ENCODE assay signal across 2 cellular contexts in the genomic region with DNA sequence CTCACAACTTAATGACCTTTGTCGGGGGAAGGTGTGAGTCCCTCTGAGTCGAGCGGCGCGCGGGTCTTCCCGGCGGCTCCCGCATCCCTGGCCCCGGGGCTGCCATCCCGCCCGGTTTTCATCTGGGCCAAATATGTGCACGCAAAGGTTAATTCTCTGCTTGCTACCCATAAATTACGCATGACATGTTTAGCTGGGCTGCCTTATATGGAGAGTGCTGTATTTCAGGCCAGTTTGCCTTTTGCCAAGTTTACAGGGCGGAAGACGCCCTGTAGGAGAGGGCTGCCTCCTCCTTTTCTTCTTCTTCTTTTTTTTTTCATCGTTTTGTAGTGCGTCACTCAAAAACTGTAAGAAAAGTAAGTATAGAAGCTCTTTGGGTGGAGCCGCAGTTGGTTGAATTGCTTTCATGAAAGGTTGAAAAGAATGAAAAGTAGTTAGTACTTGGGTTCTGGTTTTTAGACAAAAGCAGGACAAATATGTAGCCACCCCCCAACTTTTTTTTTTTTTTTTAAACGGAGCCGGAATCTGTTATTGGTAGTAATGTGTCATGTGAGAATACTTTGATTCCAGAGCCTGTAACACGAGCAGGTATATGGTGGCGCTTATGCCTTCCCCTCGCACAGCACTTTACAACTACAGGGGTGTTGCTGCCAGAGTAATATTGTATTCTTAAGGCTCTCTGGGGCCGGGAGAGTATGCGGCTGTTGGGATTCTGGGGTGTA.
TF ChIP-seq lines count a peak whose summit lies in the region.

No MANE protein-coding gene starts in this region.

TF ChIP-seq in Ishikawa, 13 proteins besides CTCF, POLR2A, EP300 and RAD21 (continued from another document):
- TF ChIP-seq, protein P1, sequence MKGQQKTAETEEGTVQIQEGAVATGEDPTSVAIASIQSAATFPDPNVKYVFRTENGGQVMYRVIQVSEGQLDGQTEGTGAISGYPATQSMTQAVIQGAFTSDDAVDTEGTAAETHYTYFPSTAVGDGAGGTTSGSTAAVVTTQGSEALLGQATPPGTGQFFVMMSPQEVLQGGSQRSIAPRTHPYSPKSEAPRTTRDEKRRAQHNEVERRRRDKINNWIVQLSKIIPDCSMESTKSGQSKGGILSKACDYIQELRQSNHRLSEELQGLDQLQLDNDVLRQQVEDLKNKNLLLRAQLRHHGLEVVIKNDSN (IDR thresholded peaks at IDR 0.05) = peak; percentile 75
- TF ChIP-seq NFIC (IDR thresholded peaks at IDR 0.05) = peak; percentile 45; the same call in 1 of the 2 replicates
- TF ChIP-seq TEAD4 (IDR thresholded peaks at IDR 0.05) = peak; percentile 37; the same call in 1 of the 2 replicates
- TF ChIP-seq FOXM1 (IDR thresholded peaks at IDR 0.05; ENCODE audit: borderline replicate concordance, low read depth) = peak; percentile 79
- TF ChIP-seq, protein P2, sequence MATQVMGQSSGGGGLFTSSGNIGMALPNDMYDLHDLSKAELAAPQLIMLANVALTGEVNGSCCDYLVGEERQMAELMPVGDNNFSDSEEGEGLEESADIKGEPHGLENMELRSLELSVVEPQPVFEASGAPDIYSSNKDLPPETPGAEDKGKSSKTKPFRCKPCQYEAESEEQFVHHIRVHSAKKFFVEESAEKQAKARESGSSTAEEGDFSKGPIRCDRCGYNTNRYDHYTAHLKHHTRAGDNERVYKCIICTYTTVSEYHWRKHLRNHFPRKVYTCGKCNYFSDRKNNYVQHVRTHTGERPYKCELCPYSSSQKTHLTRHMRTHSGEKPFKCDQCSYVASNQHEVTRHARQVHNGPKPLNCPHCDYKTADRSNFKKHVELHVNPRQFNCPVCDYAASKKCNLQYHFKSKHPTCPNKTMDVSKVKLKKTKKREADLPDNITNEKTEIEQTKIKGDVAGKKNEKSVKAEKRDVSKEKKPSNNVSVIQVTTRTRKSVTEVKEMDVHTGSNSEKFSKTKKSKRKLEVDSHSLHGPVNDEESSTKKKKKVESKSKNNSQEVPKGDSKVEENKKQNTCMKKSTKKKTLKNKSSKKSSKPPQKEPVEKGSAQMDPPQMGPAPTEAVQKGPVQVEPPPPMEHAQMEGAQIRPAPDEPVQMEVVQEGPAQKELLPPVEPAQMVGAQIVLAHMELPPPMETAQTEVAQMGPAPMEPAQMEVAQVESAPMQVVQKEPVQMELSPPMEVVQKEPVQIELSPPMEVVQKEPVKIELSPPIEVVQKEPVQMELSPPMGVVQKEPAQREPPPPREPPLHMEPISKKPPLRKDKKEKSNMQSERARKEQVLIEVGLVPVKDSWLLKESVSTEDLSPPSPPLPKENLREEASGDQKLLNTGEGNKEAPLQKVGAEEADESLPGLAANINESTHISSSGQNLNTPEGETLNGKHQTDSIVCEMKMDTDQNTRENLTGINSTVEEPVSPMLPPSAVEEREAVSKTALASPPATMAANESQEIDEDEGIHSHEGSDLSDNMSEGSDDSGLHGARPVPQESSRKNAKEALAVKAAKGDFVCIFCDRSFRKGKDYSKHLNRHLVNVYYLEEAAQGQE (IDR thresholded peaks at IDR 0.05; ENCODE audit: low read depth) = no peak
- no peak for TF ChIP-seq YY1 (IDR thresholded peaks at IDR 0.05; ENCODE audit: low read depth)
- TF ChIP-seq CEBPB (IDR thresholded peaks at IDR 0.05) = no peak
- TF ChIP-seq ZBTB7A (IDR thresholded peaks at IDR 0.05; ENCODE audit: low read depth) = no peak
- TF ChIP-seq EGR1 (IDR thresholded peaks at IDR 0.05) = no peak

TF ChIP-seq in GM12878, 131 proteins besides CTCF, POLR2A, EP300 and RAD21 (continued from another document and continues in another):
- TF ChIP-seq, protein P3, sequence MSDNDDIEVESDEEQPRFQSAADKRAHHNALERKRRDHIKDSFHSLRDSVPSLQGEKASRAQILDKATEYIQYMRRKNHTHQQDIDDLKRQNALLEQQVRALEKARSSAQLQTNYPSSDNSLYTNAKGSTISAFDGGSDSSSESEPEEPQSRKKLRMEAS (IDR thresholded peaks at IDR 0.05; ENCODE audit: low read depth, low read length) = no peak
- TF ChIP-seq FOXK2 (IDR thresholded peaks at IDR 0.05) (no peak), SMC3 (IDR thresholded peaks at IDR 0.05; ENCODE audit: borderline replicate concordance, low read length) (no peak), ZBED1 (IDR thresholded peaks at IDR 0.05; ENCODE audit: borderline replicate concordance) (no peak), KLF5 (IDR thresholded peaks at IDR 0.05; ENCODE audit: partially characterized antibody) (no peak), BACH1 (IDR thresholded peaks at IDR 0.05; ENCODE audit: borderline replicate concordance) (no peak), EZH2 (IDR thresholded peaks at IDR 0.05; ENCODE audit: borderline replicate concordance, control insufficient read depth, low read depth, low read length) (no peak), MYB (IDR thresholded peaks at IDR 0.05; ENCODE audit: borderline replicate concordance, low read depth, low read length) (no peak), ZNF24 (IDR thresholded peaks at IDR 0.05) (no peak), IKZF1 (conservative IDR thresholded peaks at IDR 0.05) (0 out of 2 replicates have a peak, but pooled peaks have one; percentile 56), CHD1 (IDR thresholded peaks at IDR 0.05; ENCODE audit: low read depth, low read length) (no peak), BHLHE40 (IDR thresholded peaks at IDR 0.05; ENCODE audit: borderline replicate concordance in 1 of 2, low read depth in 2 of 2, low read length in 1 of 2) (no peak), ASH2L (IDR thresholded peaks at IDR 0.05; ENCODE audit: borderline replicate concordance, low read depth) (no peak), LARP7 (IDR thresholded peaks at IDR 0.05) (no peak; the same call in 1 of the 2 replicates), NFYA (IDR thresholded peaks at IDR 0.05; ENCODE audit: borderline replicate concordance, low read depth, low read length) (no peak), MYC (IDR thresholded peaks at IDR 0.05; ENCODE audit: insufficient read depth, insufficient read length, insufficient replicate concordance, low read length, severe bottlenecking) (no peak), TARDBP (IDR thresholded peaks at IDR 0.05; ENCODE audit: borderline replicate concordance) (no peak), PML (IDR thresholded peaks at IDR 0.05; ENCODE audit: low read length) (no peak), SMARCA5 (IDR thresholded peaks at IDR 0.05) (0 out of 2 replicates have a peak, but pooled peaks have one; percentile 9), NFIC (IDR thresholded peaks at IDR 0.05; ENCODE audit: low read depth, low read length) (no peak), POLR2AphosphoS5 (IDR thresholded peaks at IDR 0.05; ENCODE audit: low read length) (peak; percentile 20; the same call in 1 of the 2 replicates), ZSCAN29 (IDR thresholded peaks at IDR 0.05) (no peak), ATF7 (IDR thresholded peaks at IDR 0.05; ENCODE audit: low read depth) (no peak), CBFB (IDR thresholded peaks at IDR 0.05; ENCODE audit: low read depth) (no peak)
- TF ChIP-seq, protein P4, sequence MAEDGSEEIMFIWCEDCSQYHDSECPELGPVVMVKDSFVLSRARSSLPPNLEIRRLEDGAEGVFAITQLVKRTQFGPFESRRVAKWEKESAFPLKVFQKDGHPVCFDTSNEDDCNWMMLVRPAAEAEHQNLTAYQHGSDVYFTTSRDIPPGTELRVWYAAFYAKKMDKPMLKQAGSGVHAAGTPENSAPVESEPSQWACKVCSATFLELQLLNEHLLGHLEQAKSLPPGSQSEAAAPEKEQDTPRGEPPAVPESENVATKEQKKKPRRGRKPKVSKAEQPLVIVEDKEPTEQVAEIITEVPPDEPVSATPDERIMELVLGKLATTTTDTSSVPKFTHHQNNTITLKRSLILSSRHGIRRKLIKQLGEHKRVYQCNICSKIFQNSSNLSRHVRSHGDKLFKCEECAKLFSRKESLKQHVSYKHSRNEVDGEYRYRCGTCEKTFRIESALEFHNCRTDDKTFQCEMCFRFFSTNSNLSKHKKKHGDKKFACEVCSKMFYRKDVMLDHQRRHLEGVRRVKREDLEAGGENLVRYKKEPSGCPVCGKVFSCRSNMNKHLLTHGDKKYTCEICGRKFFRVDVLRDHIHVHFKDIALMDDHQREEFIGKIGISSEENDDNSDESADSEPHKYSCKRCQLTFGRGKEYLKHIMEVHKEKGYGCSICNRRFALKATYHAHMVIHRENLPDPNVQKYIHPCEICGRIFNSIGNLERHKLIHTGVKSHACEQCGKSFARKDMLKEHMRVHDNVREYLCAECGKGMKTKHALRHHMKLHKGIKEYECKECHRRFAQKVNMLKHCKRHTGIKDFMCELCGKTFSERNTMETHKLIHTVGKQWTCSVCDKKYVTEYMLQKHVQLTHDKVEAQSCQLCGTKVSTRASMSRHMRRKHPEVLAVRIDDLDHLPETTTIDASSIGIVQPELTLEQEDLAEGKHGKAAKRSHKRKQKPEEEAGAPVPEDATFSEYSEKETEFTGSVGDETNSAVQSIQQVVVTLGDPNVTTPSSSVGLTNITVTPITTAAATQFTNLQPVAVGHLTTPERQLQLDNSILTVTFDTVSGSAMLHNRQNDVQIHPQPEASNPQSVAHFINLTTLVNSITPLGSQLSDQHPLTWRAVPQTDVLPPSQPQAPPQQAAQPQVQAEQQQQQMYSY (CRISPR knock-in tag; IDR thresholded peaks at IDR 0.05) = no peak
- TF ChIP-seq, protein P5, sequence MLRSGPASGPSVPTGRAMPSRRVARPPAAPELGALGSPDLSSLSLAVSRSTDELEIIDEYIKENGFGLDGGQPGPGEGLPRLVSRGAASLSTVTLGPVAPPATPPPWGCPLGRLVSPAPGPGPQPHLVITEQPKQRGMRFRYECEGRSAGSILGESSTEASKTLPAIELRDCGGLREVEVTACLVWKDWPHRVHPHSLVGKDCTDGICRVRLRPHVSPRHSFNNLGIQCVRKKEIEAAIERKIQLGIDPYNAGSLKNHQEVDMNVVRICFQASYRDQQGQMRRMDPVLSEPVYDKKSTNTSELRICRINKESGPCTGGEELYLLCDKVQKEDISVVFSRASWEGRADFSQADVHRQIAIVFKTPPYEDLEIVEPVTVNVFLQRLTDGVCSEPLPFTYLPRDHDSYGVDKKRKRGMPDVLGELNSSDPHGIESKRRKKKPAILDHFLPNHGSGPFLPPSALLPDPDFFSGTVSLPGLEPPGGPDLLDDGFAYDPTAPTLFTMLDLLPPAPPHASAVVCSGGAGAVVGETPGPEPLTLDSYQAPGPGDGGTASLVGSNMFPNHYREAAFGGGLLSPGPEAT (IDR thresholded peaks at IDR 0.05; ENCODE audit: low read depth) = 0 out of 2 replicates have a peak, but pooled peaks have one; percentile 22
- TF ChIP-seq, protein P6, sequence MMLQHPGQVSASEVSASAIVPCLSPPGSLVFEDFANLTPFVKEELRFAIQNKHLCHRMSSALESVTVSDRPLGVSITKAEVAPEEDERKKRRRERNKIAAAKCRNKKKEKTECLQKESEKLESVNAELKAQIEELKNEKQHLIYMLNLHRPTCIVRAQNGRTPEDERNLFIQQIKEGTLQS (IDR thresholded peaks at IDR 0.05; ENCODE audit: borderline replicate concordance, extremely low read depth, low read depth, low read length) = no peak
- TF ChIP-seq, protein P7, sequence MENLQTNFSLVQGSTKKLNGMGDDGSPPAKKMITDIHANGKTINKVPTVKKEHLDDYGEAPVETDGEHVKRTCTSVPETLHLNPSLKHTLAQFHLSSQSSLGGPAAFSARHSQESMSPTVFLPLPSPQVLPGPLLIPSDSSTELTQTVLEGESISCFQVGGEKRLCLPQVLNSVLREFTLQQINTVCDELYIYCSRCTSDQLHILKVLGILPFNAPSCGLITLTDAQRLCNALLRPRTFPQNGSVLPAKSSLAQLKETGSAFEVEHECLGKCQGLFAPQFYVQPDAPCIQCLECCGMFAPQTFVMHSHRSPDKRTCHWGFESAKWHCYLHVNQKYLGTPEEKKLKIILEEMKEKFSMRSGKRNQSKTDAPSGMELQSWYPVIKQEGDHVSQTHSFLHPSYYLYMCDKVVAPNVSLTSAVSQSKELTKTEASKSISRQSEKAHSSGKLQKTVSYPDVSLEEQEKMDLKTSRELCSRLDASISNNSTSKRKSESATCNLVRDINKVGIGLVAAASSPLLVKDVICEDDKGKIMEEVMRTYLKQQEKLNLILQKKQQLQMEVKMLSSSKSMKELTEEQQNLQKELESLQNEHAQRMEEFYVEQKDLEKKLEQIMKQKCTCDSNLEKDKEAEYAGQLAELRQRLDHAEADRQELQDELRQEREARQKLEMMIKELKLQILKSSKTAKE (IDR thresholded peaks at IDR 0.05; ENCODE audit: low read depth, poor library complexity, severe bottlenecking) = peak; percentile 50
- TF ChIP-seq, protein P8, sequence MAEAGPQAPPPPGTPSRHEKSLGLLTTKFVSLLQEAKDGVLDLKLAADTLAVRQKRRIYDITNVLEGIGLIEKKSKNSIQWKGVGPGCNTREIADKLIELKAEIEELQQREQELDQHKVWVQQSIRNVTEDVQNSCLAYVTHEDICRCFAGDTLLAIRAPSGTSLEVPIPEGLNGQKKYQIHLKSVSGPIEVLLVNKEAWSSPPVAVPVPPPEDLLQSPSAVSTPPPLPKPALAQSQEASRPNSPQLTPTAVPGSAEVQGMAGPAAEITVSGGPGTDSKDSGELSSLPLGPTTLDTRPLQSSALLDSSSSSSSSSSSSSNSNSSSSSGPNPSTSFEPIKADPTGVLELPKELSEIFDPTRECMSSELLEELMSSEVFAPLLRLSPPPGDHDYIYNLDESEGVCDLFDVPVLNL (IDR thresholded peaks at IDR 0.05; ENCODE audit: low read depth, low read length) = no peak
- TF ChIP-seq, protein P2 (IDR thresholded peaks at IDR 0.05; ENCODE audit: low read depth, low read length) = no peak
- TF ChIP-seq, protein P9, sequence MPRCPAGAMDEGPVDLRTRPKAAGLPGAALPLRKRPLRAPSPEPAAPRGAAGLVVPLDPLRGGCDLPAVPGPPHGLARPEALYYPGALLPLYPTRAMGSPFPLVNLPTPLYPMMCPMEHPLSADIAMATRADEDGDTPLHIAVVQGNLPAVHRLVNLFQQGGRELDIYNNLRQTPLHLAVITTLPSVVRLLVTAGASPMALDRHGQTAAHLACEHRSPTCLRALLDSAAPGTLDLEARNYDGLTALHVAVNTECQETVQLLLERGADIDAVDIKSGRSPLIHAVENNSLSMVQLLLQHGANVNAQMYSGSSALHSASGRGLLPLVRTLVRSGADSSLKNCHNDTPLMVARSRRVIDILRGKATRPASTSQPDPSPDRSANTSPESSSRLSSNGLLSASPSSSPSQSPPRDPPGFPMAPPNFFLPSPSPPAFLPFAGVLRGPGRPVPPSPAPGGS (IDR thresholded peaks at IDR 0.05; ENCODE audit: borderline replicate concordance, insufficient read depth, low read depth, low read length, poor library complexity, severe bottlenecking) = no peak
